19 cellular contexts compared by ENCODE assay signal in genomic region chr4:1922826-1923225, GRCh38. TPM values are rescaled to one million over a fixed set of nuclear protein-coding genes. Genes with fewer than 3 reads are reported as not detected.
A peak's percentile ranks its signal among the peaks of the same experiment; 100 is the strongest.
DNase-seq lines count a peak whose midpoint lies in the region; ATAC-seq, FAIRE-seq and TF ChIP-seq lines count a peak whose summit lies in the region.
"Had no signal": no experiment of that assay in that cellular context is flagged by ENCODE, and none has a peak within 500 bp of the region (broad histone marks: within the 10 kb centered on the region; RNA-seq: fewer than 3 reads in every experiment).

No MANE protein-coding gene starts in this region.

- H3K79me2 ChIP-seq in HepG2 (ENCODE audit: insufficient read depth, low read length) (no peaks in the 10 kb centered on the region), GM12878 (ENCODE audit: control insufficient read depth, insufficient read depth, low read length) (no peaks in the 10 kb centered on the region)

- H3K9ac ChIP-seq in HepG2 (ENCODE audit: insufficient read depth, low read depth, low read length), result no peak overlapping the region
- H3K9ac ChIP-seq in GM12878 (ENCODE audit: control insufficient read depth, insufficient read depth, low read length), result no peak overlapping the region
- no peak overlapping the region for H3K9ac ChIP-seq in colonic mucosa (ENCODE audit: low read depth in 2 of 2, low read length in 2 of 2)

- WGBS in HepG2 (ENCODE audit: low lambda C conversion rate), result 95% methylated on average over 7 of the region's 7 CpGs
- 97% methylated on average over 5 of the region's 7 CpGs for WGBS in right lobe of liver (ENCODE audit: insufficient coverage, low coverage, low lambda C conversion rate, missing lambda C conversion rate)
- WGBS in GM12878 (ENCODE audit: insufficient coverage, insufficient replicate concordance, low lambda C conversion rate, missing lambda C conversion rate), result over 99% methylated on average over 7 of the region's 7 CpGs

- no peak for DNase-seq in HepG2 (ENCODE audit: low spot score)
- no peak for DNase-seq in right lobe of liver
- no peak for DNase-seq in RWPE1 (ENCODE audit: low spot score)
- DNase-seq in GM12878 (ENCODE audit: low read depth, low spot score), result no peak
- DNase-seq in mesenteric fat pad (ENCODE audit: low spot score), result peak; percentile 60
- no peak for DNase-seq in HTR-8/SVneo (ENCODE audit: insufficient read length, low spot score)
- DNase-seq in colonic mucosa, result no peak
- DNase-seq: C1 segment of cervical spinal cord; Calu3; CD4-positive, alpha-beta memory T cell; COR-L47; DMS53; DMS79 treated with DMSO at 0.1 percent for 48 hours; GF-D8; GOT3; HCEC 1CT had no signal

- SMC1A ChIA-PET in GM12878 (lab: Charles Lee; ENCODE audit: uncharacterized antibody, unreplicated experiment), result no interaction called here

- POLR2A ChIA-PET in HepG2 (lab: Yijun Ruan, JAX), result no interaction called here
- POLR2A ChIA-PET in RWPE1 (lab: Yijun Ruan, JAX; ENCODE audit: low non-redundant PET), result no interaction called here
- POLR2A ChIA-PET in GM12878 (lab: Charles Lee), result no interaction called here

- no peak for FAIRE-seq in HepG2 (lab: Jason Lieb, UNC)
- no peak for FAIRE-seq in GM12878 (lab: Jason Lieb, UNC)
- FAIRE-seq in HTR-8/SVneo (lab: Jason Lieb, UNC), result no peak
- FAIRE-seq: GM12892, H54 had no signal

- in situ Hi-C loops in HepG2 (cut with HindIII; ENCODE audit: extremely low pct_ligation_motif_present, low pct_unique_long_range_greater_than_20kb), result no loop called here
- in situ Hi-C loops in GM12878 (cut with MboI), result no loop called here

- H2AFZ ChIP-seq in HepG2 (ENCODE audit: low read length) (no peak overlapping the region), GM12878 (ENCODE audit: control insufficient read depth, low read depth, low read length) (no peak overlapping the region)

- H3K27ac ChIP-seq in HepG2 (ENCODE audit: extremely low read length, insufficient read depth, low read length) (no peak overlapping the region), right lobe of liver (no peak overlapping the region), RWPE1 (0 out of 2 replicates have a peak overlapping the region, but pooled peaks have one; percentile 3), GM12878 (ENCODE audit: control insufficient read depth, insufficient read depth) (no peak overlapping the region), colonic mucosa (no peak overlapping the region)

- TF ChIP-seq POLR2A in HepG2 (IDR thresholded peaks at IDR 0.05; ENCODE audit: insufficient read depth in 1 of 2, low read depth in 2 of 2, low read length in 2 of 2), result no peak
- TF ChIP-seq POLR2A in right lobe of liver (IDR thresholded peaks at IDR 0.05), result no peak
- peak; percentile 12; the same call in 1 of the 2 replicates for TF ChIP-seq POLR2A in GM12878 (IDR thresholded peaks at IDR 0.05; ENCODE audit: low read depth, low read length)

- H3K27me3 ChIP-seq in HepG2 (ENCODE audit: control insufficient read depth in 1 of 2, insufficient read depth in 2 of 2, low read length in 2 of 2) (no peaks in the 10 kb centered on the region), right lobe of liver (no peaks in the 10 kb centered on the region), GM12878 (replicated peaks in 1 of 2; ENCODE audit: control insufficient read depth in 2 of 2, insufficient read depth in 2 of 2, low read length in 1 of 2) (no peaks in the 10 kb centered on the region), colonic mucosa (no peaks in the 10 kb centered on the region)

- BruUV-seq in HepG2 (replicated peaks; lab: Mats Ljungman, UMichigan) (no TSS peak), GM12878 (replicated peaks; lab: Mats Ljungman, UMichigan) (no TSS peak)

- H3K4me2 ChIP-seq in HepG2 (ENCODE audit: low read depth, low read length), result no peak overlapping the region
- H3K4me2 ChIP-seq in GM12878 (ENCODE audit: control insufficient read depth, insufficient read depth), result no peak overlapping the region

- no peak for TF ChIP-seq RAD21 in HepG2 (CRISPR knock-in tag; IDR thresholded peaks at IDR 0.05)
- TF ChIP-seq RAD21 in GM12878 (IDR thresholded peaks at IDR 0.05; ENCODE audit: insufficient read depth, low read depth, low read length), result no peak

- ATAC-seq in HepG2 (no peak), right lobe of liver (no peak), GM12878 (no peak), HG03196 (IDR thresholded peaks at IDR 0.05; ENCODE audit: unreplicated experiment) (no peak)

- H4K20me1 ChIP-seq in HepG2 (ENCODE audit: insufficient read depth, low read length), result no peaks in the 10 kb centered on the region
- no peaks in the 10 kb centered on the region for H4K20me1 ChIP-seq in GM12878 (ENCODE audit: control insufficient read depth, insufficient read depth)

- H3K36me3 ChIP-seq in HepG2 (replicated peaks in 1 of 2; ENCODE audit: control insufficient read depth in 1 of 2, insufficient read depth in 2 of 2, low read length in 2 of 2) (peaks cover 16 to 44% of the 10 kb centered on the region in 2 experiments), right lobe of liver (peaks cover 0 to 12% (median 6%) of the 10 kb centered on the region in 4 donors), GM12878 (ENCODE audit: control insufficient read depth in 2 of 2, insufficient read depth in 2 of 2, low read length in 1 of 2) (peaks cover 16 to 35% of the 10 kb centered on the region in 2 experiments), colonic mucosa (peaks cover 6% of the 10 kb centered on the region)

- intact Hi-C loops in HepG2 (cut with micrococcal nuclease; ENCODE audit: unreplicated experiment) (no loop called here), right lobe of liver (cut with DNase I) (no loop called here), GM12878 (cut with micrococcal nuclease; ENCODE audit: unreplicated experiment) (loop anchor here (5.0 kb wide), 1 partner anchor 259 kb away; no protein-coding TSS in a partner anchor), colonic mucosa (cut with DNase I) (no loop called here)

- RAD21 ChIA-PET in GM12878 (lab: Charles Lee; ENCODE audit: unreplicated experiment), result no interaction called here

- no peak for TF ChIP-seq CTCF in HepG2 (CRISPR knock-in tag; IDR thresholded peaks at IDR 0.05)
- TF ChIP-seq CTCF in right lobe of liver (IDR thresholded peaks at IDR 0.05), result no peak
- TF ChIP-seq CTCF in RWPE1 (conservative IDR thresholded peaks at IDR 0.05; ENCODE audit: low read depth), result no peak
- no peak for TF ChIP-seq CTCF in GM12878 (IDR thresholded peaks at IDR 0.05 in 2 of 3, conservative IDR thresholded peaks at IDR 0.05 in 1 of 3; ENCODE audit: control insufficient read depth in 2 of 3, extremely low read depth in 1 of 3, insufficient read depth in 1 of 3, low read depth in 3 of 3, low read length in 3 of 3)
- TF ChIP-seq CTCF in colonic mucosa (IDR thresholded peaks at IDR 0.05), result no peak

- no peak for TF ChIP-seq EP300 in HepG2 (IDR thresholded peaks at IDR 0.05; ENCODE audit: low read depth in 2 of 2, low read length in 2 of 2)
- no peak for TF ChIP-seq EP300 in HepG2 (CRISPR knock-in tag; IDR thresholded peaks at IDR 0.05; ENCODE audit: borderline replicate concordance)
- no peak for TF ChIP-seq EP300 in GM12878 (IDR thresholded peaks at IDR 0.05; ENCODE audit: borderline replicate concordance in 1 of 2, control insufficient read depth in 1 of 2, low read depth in 2 of 2, low read length in 2 of 2)

- CTCF ChIA-PET in HepG2 (lab: Yijun Ruan, JAX; ENCODE audit: low intra/inter-chr PET ratio, low total read pairs), result no interaction called here
- CTCF ChIA-PET in RWPE1 (lab: Yijun Ruan, JAX), result no interaction called here
- CTCF ChIA-PET in GM12878 (lab: Yijun Ruan, JAX), result interaction anchor here (1.3 kb wide), 1 partner anchor 230 kb away, joined by 3 read pairs; no protein-coding TSS in a partner anchor

- no peaks in the 10 kb centered on the region for H3K9me3 ChIP-seq in HepG2 (ENCODE audit: low read length)
- H3K9me3 ChIP-seq in right lobe of liver, result no peaks in the 10 kb centered on the region
- H3K9me3 ChIP-seq in GM12878 (replicated peaks; ENCODE audit: control insufficient read depth, insufficient read depth, low read length), result no peaks in the 10 kb centered on the region
- H3K9me3 ChIP-seq in colonic mucosa, result no peaks in the 10 kb centered on the region

- H3K4me1 ChIP-seq in HepG2 (ENCODE audit: insufficient read depth, low read length) (no peaks in the 10 kb centered on the region), right lobe of liver (no peaks in the 10 kb centered on the region), GM12878 (ENCODE audit: control insufficient read depth, insufficient read depth, low read length) (no peaks in the 10 kb centered on the region), colonic mucosa (no peaks in the 10 kb centered on the region)

- H3K4me3 ChIP-seq in HepG2 (replicated peaks in 1 of 3; ENCODE audit: insufficient read depth in 1 of 3, low read depth in 2 of 3, low read length in 3 of 3), result no peak overlapping the region
- no peak overlapping the region for H3K4me3 ChIP-seq in right lobe of liver
- no peak overlapping the region for H3K4me3 ChIP-seq in GM12878
- no peak overlapping the region for H3K4me3 ChIP-seq in colonic mucosa

RNA-seq across cellular contexts. Expression of gene NSD2, which starts 51.6 kb away (rescaled TPM):
- 62.0 and 65.9 TPM in 2 replicates for total RNA-seq in HepG2 (2016; rRNA removed; fragmentation: Illumina TruSeq; extraction: Trizol)
- 184 and 195 TPM in 2 replicates for total RNA-seq in HepG2 (2016; cell fraction: cytosol; rRNA removed; fragmentation: Illumina TruSeq; extraction: Trizol; ENCODE audit: low read depth)
- 53.2 and 63.6 TPM in 2 replicates for total RNA-seq in HepG2 (2016; cell fraction: insoluble cytoplasmic fraction; rRNA removed; fragmentation: Illumina TruSeq; extraction: Trizol)
- total RNA-seq in HepG2 (2016; cell fraction: membrane; rRNA removed; fragmentation: Illumina TruSeq; extraction: Trizol), result 147 and 176 TPM in 2 replicates
- total RNA-seq in HepG2 (2016; cell fraction: nucleus; rRNA removed; fragmentation: Illumina TruSeq; extraction: Trizol), result 58.7 and 66.8 TPM in 2 replicates
- polyA plus RNA-seq in HepG2 (2011; rRNA removed), result 19.4 and 22.0 TPM in 2 replicates
- 11.1 and 12.8 TPM in 2 replicates for polyA plus RNA-seq in HepG2 (2011; cell fraction: cytosol; rRNA removed)
- 56.9 and 75.7 TPM in 2 replicates for polyA plus RNA-seq in HepG2 (2011; cell fraction: nucleus; rRNA removed)
- polyA plus RNA-seq in HepG2 (2012), result 26.3 and 32.9 TPM in 2 replicates
- polyA plus RNA-seq in HepG2 (2016; cell fraction: cytosol; fragmentation: Illumina TruSeq; extraction: Trizol; ENCODE audit: low read depth), result 11.4 and 12.5 TPM in 2 replicates
- polyA plus RNA-seq in HepG2 (2016; cell fraction: insoluble cytoplasmic fraction; fragmentation: Illumina TruSeq; extraction: Trizol; ENCODE audit: low read depth), result 37.5 and 47.3 TPM in 2 replicates
- polyA plus RNA-seq in HepG2 (2016; cell fraction: membrane; fragmentation: Illumina TruSeq; extraction: Trizol; ENCODE audit: low read depth), result 30.1 and 30.2 TPM in 2 replicates
- polyA plus RNA-seq in HepG2 (2016; cell fraction: nucleus; fragmentation: Illumina TruSeq; extraction: Trizol; ENCODE audit: insufficient read depth, low read depth), result 107 and 112 TPM in 2 replicates
- polyA minus RNA-seq in HepG2 (2011; rRNA and poly(A)+ RNA removed; ENCODE audit: low replicate concordance), result 72.2 and 123 TPM in 2 replicates
- polyA minus RNA-seq in HepG2 (2011; cell fraction: cytosol; rRNA and poly(A)+ RNA removed), result 27.9 and 31.4 TPM in 2 replicates
- polyA minus RNA-seq in HepG2 (2011; cell fraction: nucleus; rRNA and poly(A)+ RNA removed), result 66.3 and 67.3 TPM in 2 replicates
- 10 to 100 TPM; 11.4 to 19.4 (median 14.0) TPM for total RNA-seq in right lobe of liver
- 179 and 184 TPM in 2 replicates for total RNA-seq in GM12878 (2013; cell fraction: nucleolus; rRNA removed)
- 72.5 and 73.1 TPM in 2 replicates for total RNA-seq in GM12878 (2014; rRNA removed)
- 71.4 and 74.7 TPM in 2 replicates for total RNA-seq in GM12878 (2014; rRNA removed; fragmentation: Illumina TruSeq; extraction: Trizol)
- 137 and 139 TPM in 2 replicates for total RNA-seq in GM12878 (2021)
- polyA plus RNA-seq in GM12878 (2011; ENCODE audit: low read depth), result 25.3 TPM
- polyA plus RNA-seq in GM12878 (2011; rRNA removed), result 44.9 and 50.2 TPM in 2 replicates
- polyA plus RNA-seq in GM12878 (2011; cell fraction: cytosol; rRNA removed), result 38.5 and 43.7 TPM in 2 replicates
- polyA plus RNA-seq in GM12878 (2011; cell fraction: nucleus; rRNA removed), result 90.6 and 120 TPM in 2 replicates
- polyA plus RNA-seq in GM12878 (2012), result 39.9 and 45.7 TPM in 2 replicates
- 83.4 and 85.0 TPM in 2 replicates for polyA plus RNA-seq in GM12878 (2014; fragmentation: Illumina TruSeq; extraction: Trizol)
- 1 to 10 TPM; 8.6 to 9.3 TPM for polyA plus RNA-seq in GM12878 (2014; fragmentation: Nextera tagmentation; extraction: Ambion mirVana)
- polyA plus RNA-seq in GM12878 (2014; rRNA removed), result 72.6 and 74.8 TPM in 2 replicates
- polyA plus RNA-seq in GM12878 (2016; fragmentation: Nextera tagmentation; extraction: Ambion mirVana), result 10 to 100 TPM; 42.2 to 62.0 TPM
- 76.8 and 101 TPM in 2 replicates for polyA minus RNA-seq in GM12878 (2011; rRNA and poly(A)+ RNA removed)
- 43.8 and 49.9 TPM in 2 replicates for polyA minus RNA-seq in GM12878 (2011; cell fraction: cytosol; rRNA and poly(A)+ RNA removed)
- 42.9 and 83.7 TPM in 2 replicates for polyA minus RNA-seq in GM12878 (2011; cell fraction: nucleus; rRNA and poly(A)+ RNA removed)
- total RNA-seq in mesenteric fat pad, result 43.7 TPM
- 100 to 1,000 TPM in 1 of 2 donors, 10 to 100 TPM in 1; 80.1 to 176 TPM for total RNA-seq in colonic mucosa

Comparison
In these comparisons a context has a peak if more than half of its experiments do, and no peak if none do; other contexts are left out.
1. Of the 75 proteins assayed by ChIP-seq in both HepG2 and GM12878: peak only in HepG2: none; only in GM12878: POLR2A; in both: none; in neither: 74.